Comparison of ENCODE assay signal across 31 cellular contexts in the genomic region with DNA sequence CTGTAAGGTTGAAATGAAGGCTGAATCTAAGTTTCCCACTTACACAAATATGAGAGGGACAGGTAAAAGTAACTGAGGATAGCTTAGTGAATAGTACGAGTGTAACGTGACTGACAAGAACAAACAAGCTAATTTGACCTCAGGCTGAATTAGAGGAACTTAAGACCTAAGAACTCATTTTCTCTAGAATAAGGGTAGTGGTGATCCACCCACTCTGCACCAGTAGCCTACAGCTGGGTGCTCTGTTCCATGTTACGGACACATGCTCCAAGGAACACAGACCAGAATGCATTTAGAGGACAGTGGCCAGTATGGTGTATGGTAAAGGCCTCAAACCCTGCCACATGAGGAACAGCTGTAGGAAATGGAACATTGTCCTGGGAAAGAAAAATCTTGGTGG. TPM values are rescaled to one million over a fixed set of nuclear protein-coding genes. Genes with fewer than 3 reads are reported as not detected.
DNase-seq lines count a peak whose midpoint lies in the region; ATAC-seq and TF ChIP-seq lines count a peak whose summit lies in the region.
"Had no signal": no experiment of that assay in that cellular context is flagged by ENCODE, and none has a peak within 500 bp of the region (broad histone marks: within the 10 kb centered on the region; RNA-seq: fewer than 3 reads in every experiment).

No MANE protein-coding gene starts in this region.

- H3K9me3 Mint-ChIP-seq in brain, result no peaks in the 10 kb centered on the region
- H3K9me3 Mint-ChIP-seq in nephron, result no peaks in the 10 kb centered on the region
- H3K9me3 Mint-ChIP-seq: activated CD4-positive, alpha-beta memory T cell treated with anti-CD3 and anti-CD28 coated beads, Interleukin-2, amount 10 ng/mL, durations not matched to agents 7 days and 5 days; activated naive CD4-positive, alpha-beta T cell treated with anti-CD3 and anti-CD28 coated beads, Interleukin-2, amount 50 U/mL, for 24 hours; activated T-helper 17 cell treated with anti-CD3 and anti-CD28 coated beads, Interleukin-2, amount 50 U/mL, for 72 hours; CD8-positive, alpha-beta T cell had no signal

- no peak for TF ChIP-seq CTCF in brain (conservative IDR thresholded peaks at IDR 0.05)
- no peak for TF ChIP-seq CTCF in nephron (IDR thresholded peaks at IDR 0.05; ENCODE audit: unreplicated experiment in 3 of 3)

- DNase-seq in activated effector memory CD4-positive, alpha-beta T cell treated with anti-CD3 and anti-CD28 coated beads, Interleukin-2, amount 50 U/mL, for 16 hours, result peak; percentile 9
- no peak for DNase-seq in activated effector memory CD4-positive, alpha-beta T cell treated with Interleukin-2 at 50 U/mL for 16 hours
- DNase-seq in Ammon's horn (ENCODE audit: low spot score), result no peak
- DNase-seq in HCEC 1CT, result no peak
- DNase-seq in T-helper 1 cell, result no peak
- DNase-seq: activated CD4-positive, alpha-beta memory T cell treated with anti-CD3 and anti-CD28 coated beads, Interleukin-2, amount 10 ng/mL, durations not matched to agents 7 days and 5 days; AML-193; amygdala; CD8-positive, alpha-beta T cell; DMS 273 treated with DMSO at 0.1 percent for 48 hours; effector CD8-positive, alpha-beta T cell; EL; erythroblast; GOT3; head of caudate nucleus; Karpas-422; kidney; naive B cell; NCI-H2029; NCI-H524; Peyer's patch; SHP77; sigmoid colon; stimulated activated CD4-positive, alpha-beta T cell treated with anti-CD3 and anti-CD28 coated beads, Interleukin-4, amount 100 ng/mL, for 24 hours; tibial artery had no signal

- H3K27me3 Mint-ChIP-seq in brain (peaks cover 12% of the 10 kb centered on the region), nephron (ENCODE audit: low read depth) (peaks cover 10% of the 10 kb centered on the region)
- H3K27me3 Mint-ChIP-seq: activated naive CD4-positive, alpha-beta T cell treated with anti-CD3 and anti-CD28 coated beads, Interleukin-2, amount 50 U/mL, for 24 hours; activated T-helper 17 cell treated with anti-CD3 and anti-CD28 coated beads, Interleukin-2, amount 50 U/mL, for 72 hours had no signal

- H3K4me1 Mint-ChIP-seq in brain (peaks cover 48% of the 10 kb centered on the region), nephron (peaks cover 51% of the 10 kb centered on the region)

- peak overlapping the region in 3 of 5 experiments; percentile 37 to 54 (median 45) for H3K4me3 Mint-ChIP-seq in brain
- peak overlapping the region; percentile 2 to 49 (median 48) for H3K4me3 Mint-ChIP-seq in nephron
- H3K4me3 Mint-ChIP-seq: activated CD4-positive, alpha-beta memory T cell treated with anti-CD3 and anti-CD28 coated beads, Interleukin-2, amount 10 ng/mL, durations not matched to agents 7 days and 5 days had no signal

- no peak for ATAC-seq in HG03045 (IDR thresholded peaks at IDR 0.05; ENCODE audit: unreplicated experiment)
- ATAC-seq: activated T-helper 17 cell treated with anti-CD3 and anti-CD28 coated beads, Interleukin-2, amount 50 U/mL, for 72 hours; CD8-positive, alpha-beta T cell had no signal

- H3K27ac Mint-ChIP-seq in brain, result peak overlapping the region in 3 of 5 experiments; percentile 5 to 60 (median 43)
- peak overlapping the region in 1 of 3 experiments; percentile 50 for H3K27ac Mint-ChIP-seq in nephron
- H3K27ac Mint-ChIP-seq: activated CD4-positive, alpha-beta memory T cell treated with anti-CD3 and anti-CD28 coated beads, Interleukin-2, amount 10 ng/mL, durations not matched to agents 7 days and 5 days; activated naive CD4-positive, alpha-beta T cell treated with anti-CD3 and anti-CD28 coated beads, Interleukin-2, amount 50 U/mL, for 24 hours; activated T-helper 17 cell treated with anti-CD3 and anti-CD28 coated beads, Interleukin-2, amount 50 U/mL, for 72 hours; CD8-positive, alpha-beta T cell; naive B cell had no signal

- H3K36me3 Mint-ChIP-seq in brain (no peaks in the 10 kb centered on the region), nephron (ENCODE audit: low read depth) (no peaks in the 10 kb centered on the region)
- H3K36me3 Mint-ChIP-seq: activated naive CD4-positive, alpha-beta T cell treated with anti-CD3 and anti-CD28 coated beads, Interleukin-2, amount 50 U/mL, for 24 hours; CD8-positive, alpha-beta T cell; mesothelial cell of epicardium; naive B cell had no signal

RNA-seq across cellular contexts. Expression of a gene that starts 14.9 kb away (rescaled TPM):
- 165 TPM for polyA plus RNA-seq in brain (ENCODE audit: insufficient read depth, low read depth, low replicate concordance)

RNA-seq across cellular contexts. Expression of a gene that starts 21.4 kb away (rescaled TPM):
- polyA plus RNA-seq in brain (ENCODE audit: insufficient read depth, low read depth, low replicate concordance), result 0.03 TPM

RNA-seq across cellular contexts. Expression of a gene that starts 42.2 kb away (rescaled TPM):
- not detected for polyA plus RNA-seq in brain (ENCODE audit: insufficient read depth, low read depth, low replicate concordance)

RNA-seq across cellular contexts. Expression of a gene that starts 57.0 kb away (rescaled TPM):
- 0.19 TPM for polyA plus RNA-seq in brain (ENCODE audit: insufficient read depth, low read depth, low replicate concordance)
